25 cellular contexts compared by ENCODE assay signal in genomic region chr12:82207556-82207955, GRCh38.
"Had no signal": no experiment of that assay in that cellular context is flagged by ENCODE, and none has a peak within 500 bp of the region (broad histone marks: within the 10 kb centered on the region; RNA-seq: fewer than 3 reads in every experiment).

No MANE protein-coding gene starts in this region.

- H3K4me3 ChIP-seq: neural progenitor cell, ovary, psoas muscle, right lobe of liver, sigmoid colon, stomach, thoracic aorta, thyroid gland, tibial nerve, upper lobe of left lung, vagina had no signal

- FAIRE-seq: small intestine, urothelium cell line had no signal

- H3K9ac ChIP-seq: neural progenitor cell, parathyroid adenoma had no signal

- H3K27me3 ChIP-seq: neural progenitor cell, ovary, right lobe of liver, sigmoid colon, stomach, thyroid gland, tibial nerve, upper lobe of left lung, vagina had no signal

- H3K9me3 ChIP-seq: psoas muscle, right lobe of liver, thyroid gland, vagina had no signal

- H3K36me3 ChIP-seq: neural progenitor cell, ovary, right lobe of liver, sigmoid colon, stomach, thoracic aorta, thyroid gland, tibial nerve, upper lobe of left lung, vagina had no signal

- H3K4me1 ChIP-seq: neural progenitor cell, parathyroid adenoma, psoas muscle, right lobe of liver, sigmoid colon, stomach, thyroid gland, tibial nerve, upper lobe of left lung, vagina had no signal

- ATAC-seq: psoas muscle; right cardiac atrium; right lobe of liver; stimulated activated effector memory CD8-positive, alpha-beta T cell treated with anti-CD3 and anti-CD28 coated beads, Interleukin-12 subunit alpha, Interleukin-12 subunit beta, amount 100 ng/mL, for 72 hours; stimulated activated naive B cell treated with anti-CD40 and anti-IgM and Interleukin-4, amounts not matched to agents 10 μg/mL and 1 μg/mL and 100 μg/mL, for 72 hours had no signal

- DNase-seq: occipital lobe; ovary; posterior cingulate gyrus; psoas muscle; right cardiac atrium; right lobe of liver; sigmoid colon; small intestine; stimulated activated CD4-positive, alpha-beta T cell treated with anti-CD3 and anti-CD28 coated beads, Interleukin-15, amount 100 ng/mL, for 24 hours; stimulated activated CD4-positive, alpha-beta T cell treated with anti-CD3 and anti-CD28 coated beads, Interleukin-2, amount 100 ng/mL, for 24 hours; stimulated activated CD4-positive, alpha-beta T cell treated with anti-CD3 and anti-CD28 coated beads, Interleukin-2, amount 100 ng/mL, for 48 hours; stimulated activated CD4-positive, alpha-beta T cell treated with anti-CD3 and anti-CD28 coated beads, Interleukin-4, amount 100 ng/mL, for 24 hours; stimulated activated naive B cell treated with anti-CD40 and anti-IgM and Interleukin-4, amounts not matched to agents 10 μg/mL and 1 μg/mL and 100 μg/mL, for 72 hours; stimulated activated naive CD4-positive, alpha-beta T cell treated with Interleukin-2 at 50 U/mL for 16 hours; stomach; thyroid gland; trophoblast cell; upper lobe of left lung had no signal
